In the genomic region with DNA sequence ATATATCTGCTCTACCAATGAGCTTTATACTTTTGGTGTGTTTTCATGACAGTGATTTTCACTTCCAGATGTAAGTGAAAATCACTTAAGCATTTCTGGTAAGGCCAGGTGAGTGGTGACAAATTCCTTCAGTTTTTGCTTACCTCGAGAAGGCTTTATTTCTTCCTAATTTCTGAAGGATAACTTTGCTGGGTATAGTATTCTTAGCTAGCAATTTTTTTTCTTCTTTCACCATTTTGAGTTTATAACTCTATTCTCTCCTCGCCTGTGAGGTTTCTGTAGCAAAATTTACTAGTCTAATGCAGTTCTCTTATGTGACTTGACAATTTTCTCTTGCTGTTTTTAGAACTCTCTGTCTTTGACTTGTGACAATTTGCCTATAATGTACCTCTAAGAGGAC, we compare ENCODE assay signal across 8 cellular contexts.
"Had no signal": no experiment of that assay in that cellular context is flagged by ENCODE, and none has a peak within 500 bp of the region (broad histone marks: within the 10 kb centered on the region; RNA-seq: fewer than 3 reads in every experiment).

No MANE protein-coding gene starts in this region.

- H3K9me3 ChIP-seq: HAP-1 had no signal

- H3K36me3 ChIP-seq: HAP-1 had no signal

- H3K9ac ChIP-seq: GM23248 had no signal

- DNase-seq: GM23248, GOT3, H7, H9, HCEC 1CT, HFFc6 had no signal

- H3K27ac ChIP-seq: GM23248 had no signal

- H3K4me3 ChIP-seq: GM23248, GM23338, HAP-1 had no signal
